29 cellular contexts compared by ENCODE assay signal in genomic region chr12:57057037-57057436, GRCh38. TPM values are rescaled to one million over a fixed set of nuclear protein-coding genes. Genes with fewer than 3 reads are reported as not detected.
A peak's percentile ranks its signal among the peaks of the same experiment; 100 is the strongest.
DNase-seq lines count a peak whose midpoint lies in the region; ATAC-seq and TF ChIP-seq lines count a peak whose summit lies in the region.
"Had no signal": no experiment of that assay in that cellular context is flagged by ENCODE, and none has a peak within 500 bp of the region (broad histone marks: within the 10 kb centered on the region; RNA-seq: fewer than 3 reads in every experiment).

No MANE protein-coding gene starts in this region.

- TF ChIP-seq POLR2A in Peyer's patch (IDR thresholded peaks at IDR 0.05): no peak
- no peak for TF ChIP-seq POLR2A in adrenal gland (IDR thresholded peaks at IDR 0.05)

- H3K4me1 ChIP-seq in Peyer's patch (peaks cover 0 to 31% (median 3%) of the 10 kb centered on the region in 4 donors), adrenal gland (replicated peaks in 1 of 2) (no peaks in the 10 kb centered on the region), mucosa of rectum (ENCODE audit: control insufficient read depth in 2 of 2, insufficient read depth in 2 of 2, low read length in 2 of 2) (no peaks in the 10 kb centered on the region), thoracic aorta (ENCODE audit: control insufficient read depth in 1 of 2, low read depth in 2 of 2) (peaks cover 0 to 6% of the 10 kb centered on the region in 2 donors)

- intact Hi-C loops in adrenal gland (cut with DNase I): loop anchor here in 1 of 2 donors (5.0 kb wide), 1 partner anchor 45 kb away; no protein-coding TSS in a partner anchor

- H3K4me3 ChIP-seq in Peyer's patch (peak overlapping the region in 1 of 4 donors; percentile 3), adrenal gland (no peak overlapping the region), mucosa of rectum (ENCODE audit: low read length in 2 of 2) (no peak overlapping the region), thoracic aorta (peak overlapping the region; percentile 41)
- H3K4me3 ChIP-seq: GM23338, ovary had no signal

- H3K27ac ChIP-seq in Peyer's patch (peak overlapping the region in 3 of 4 donors; percentile 55 to 68 (median 61)), adrenal gland (peak overlapping the region in 4 of 5 donors; percentile 24 to 75 (median 67)), mucosa of rectum (ENCODE audit: low read depth in 2 of 2, low read length in 2 of 2) (peak overlapping the region; percentile 7 to 34), thoracic aorta (peak overlapping the region in 1 of 2 donors; percentile 39)
- H3K27ac ChIP-seq: C4-2B, HL-60, ovary had no signal

- DNase-seq in Peyer's patch (peak in 1 of 3 donors; percentile 83), adrenal gland (peak in 1 of 7 donors; percentile 65), thoracic aorta (ENCODE audit: low spot score) (no peak), epidermal melanocyte (ENCODE audit: insufficient read length, low spot score) (no peak)
- DNase-seq in activated CD8-positive, alpha-beta memory T cell treated with anti-CD3 and anti-CD28 coated beads, Interleukin-2, amount 50 U/mL, for 48 hours: no peak
- DNase-seq: activated CD4-positive, alpha-beta memory T cell treated with anti-CD3 and anti-CD28 coated beads, Interleukin-2, amount 10 ng/mL, durations not matched to agents 7 days and 5 days; activated CD4-positive, CD25-positive, alpha-beta regulatory T cell; activated T-cell treated with anti-CD3 and anti-CD28 coated beads, Interleukin-2, amount 50 U/mL, for 1 hour; effector memory CD8-positive, alpha-beta T cell; glutamatergic neuron; kidney glomerular epithelial cell; mammary epithelial cell; natural killer cell; NCI-H1048; NCI-H187 treated with DMSO at 0.1 percent for 48 hours; NCI-H526 treated with DMSO at 0.1 percent for 48 hours; ovary; T-helper 9 cell; trophoblast cell had no signal

- 35 to 68% (median 61%) methylated on average over 3 of the region's 3 CpGs for WGBS in adrenal gland, 4 donors

- ATAC-seq in thoracic aorta (ENCODE audit: insufficient number of reproducible peaks, low FRiP score, low read depth): no peak
- no peak for ATAC-seq in GM21529 (IDR thresholded peaks at IDR 0.05; ENCODE audit: unreplicated experiment)
- ATAC-seq: activated naive CD4-positive, alpha-beta T cell treated with anti-CD3 and anti-CD28 coated beads, Interleukin-2, amount 50 U/mL, for 72 hours; effector memory CD8-positive, alpha-beta T cell; GM23338; HepG2; natural killer cell; sciatic nerve; SK-N-SH treated with all-trans-retinoic acid at 6 μM for 48 hours had no signal

- H3K9ac ChIP-seq in mucosa of rectum (ENCODE audit: low read depth in 1 of 2, low read length in 2 of 2): no peak overlapping the region

- no peaks in the 10 kb centered on the region for H3K36me3 ChIP-seq in Peyer's patch
- peaks cover 0 to 15% of the 10 kb centered on the region in 2 donors for H3K36me3 ChIP-seq in adrenal gland (replicated peaks in 1 of 2)
- H3K36me3 ChIP-seq in mucosa of rectum (ENCODE audit: control insufficient read depth in 2 of 2, insufficient read depth in 2 of 2, low read length in 2 of 2): peaks cover 10 to 29% of the 10 kb centered on the region in 2 donors
- H3K36me3 ChIP-seq in thoracic aorta: peaks cover 10% of the 10 kb centered on the region
- H3K36me3 ChIP-seq: ovary had no signal

- TF ChIP-seq CTCF in Peyer's patch (IDR thresholded peaks at IDR 0.05): no peak
- TF ChIP-seq CTCF in adrenal gland (IDR thresholded peaks at IDR 0.05): no peak
- TF ChIP-seq CTCF in thoracic aorta (IDR thresholded peaks at IDR 0.05): no peak

- H3K27me3 ChIP-seq in Peyer's patch (no peaks in the 10 kb centered on the region), adrenal gland (no peaks in the 10 kb centered on the region), mucosa of rectum (ENCODE audit: control insufficient read depth in 2 of 2, insufficient read depth in 2 of 2, low read length in 2 of 2) (no peaks in the 10 kb centered on the region), thoracic aorta (replicated peaks; ENCODE audit: insufficient read depth) (no peaks in the 10 kb centered on the region)
- H3K27me3 ChIP-seq: ovary had no signal

- H3K9me3 ChIP-seq in Peyer's patch (no peaks in the 10 kb centered on the region), adrenal gland (replicated peaks in 1 of 3) (no peaks in the 10 kb centered on the region), mucosa of rectum (ENCODE audit: control insufficient read depth in 2 of 2, low read length in 2 of 2) (no peaks in the 10 kb centered on the region), thoracic aorta (no peaks in the 10 kb centered on the region)
- H3K9me3 ChIP-seq: ovary had no signal

RNA-seq across cellular contexts. Expression of gene MYO1A, which starts 7.1 kb away (rescaled TPM):
- 1,000 to 10,000 TPM in 1 of 4 donors, 100 to 1,000 TPM in 2, 10 to 100 TPM in 1; 94.1 to 1,001 (median 802) TPM for total RNA-seq in Peyer's patch
- 1 to 10 TPM in 3 of 8 donors, under 1 TPM in 4, not detected in 1; under 0.01 to 1.6 (median 0.53) TPM for total RNA-seq in adrenal gland
- under 1 TPM; 0.46 to 0.88 (median 0.64) TPM for polyA plus RNA-seq in adrenal gland
- 1 to 10 TPM; 1.7 to 2.2 TPM for total RNA-seq in thoracic aorta
- total RNA-seq: GM23338, mammary epithelial cell had no signal
- polyA plus RNA-seq: AG04450, GM23338 had no signal

RNA-seq across cellular contexts. Expression of gene NEMP1, which starts 21.6 kb away (rescaled TPM):
- total RNA-seq in Peyer's patch: 10 to 100 TPM in 1 of 4 donors, 1 to 10 TPM in 3; 4.6 to 11.6 (median 5.7) TPM
- 10 to 100 TPM in 3 of 8 donors, 1 to 10 TPM in 5; 5.8 to 16.4 (median 8.8) TPM for total RNA-seq in adrenal gland
- polyA plus RNA-seq in adrenal gland: 1 to 10 TPM; 2.7 to 5.7 (median 3.1) TPM
- total RNA-seq in thoracic aorta: 1 to 10 TPM; 6.6 to 6.9 TPM

RNA-seq across cellular contexts. Expression of gene NAB2, which starts 31.9 kb away (rescaled TPM):
- total RNA-seq in Peyer's patch (10 to 100 TPM in 2 of 4 donors, 1 to 10 TPM in 2; 7.4 to 17.0 (median 10.3) TPM), adrenal gland (10 to 100 TPM; 16.8 to 36.0 (median 18.7) TPM), thoracic aorta (10 to 100 TPM; 30.5 to 39.3 TPM)
- 10 to 100 TPM in 2 of 3 donors, 1 to 10 TPM in 1; 9.4 to 64.6 (median 56.9) TPM for polyA plus RNA-seq in adrenal gland

RNA-seq across cellular contexts. Expression of gene TAC3, which starts 40.7 kb away (rescaled TPM):
- 10 to 100 TPM in 1 of 4 donors, 1 to 10 TPM in 2, not detected in 1; 9.6 to 13.8 (median 9.9) TPM for total RNA-seq in Peyer's patch
- under 1 TPM in 1 of 8 donors, not detected in 7; 0.46 TPM for total RNA-seq in adrenal gland
- 1 to 10 TPM in 1 of 3 donors, not detected in 2; 1.1 TPM for polyA plus RNA-seq in adrenal gland
- total RNA-seq in thoracic aorta: not detected
- total RNA-seq: activated CD4-positive, alpha-beta memory T cell treated with anti-CD3 and anti-CD28 coated beads, Interleukin-2, amount 10 ng/mL, durations not matched to agents 7 days and 5 days; mammary epithelial cell; natural killer cell; ovary; sciatic nerve had no signal
- polyA plus RNA-seq: mammary epithelial cell had no signal

RNA-seq across cellular contexts. Expression of gene ZBTB39, which starts 50.7 kb away (rescaled TPM):
- 1 to 10 TPM; 3.2 to 9.1 (median 5.5) TPM for total RNA-seq in Peyer's patch
- total RNA-seq in adrenal gland: 1 to 10 TPM; 3.2 to 6.0 (median 4.1) TPM
- polyA plus RNA-seq in adrenal gland: 1 to 10 TPM; 1.4 to 2.7 (median 1.5) TPM
- total RNA-seq in thoracic aorta: 1 to 10 TPM; 3.1 to 8.3 TPM

Comparison
In these comparisons a context has a peak if more than half of its experiments do, and no peak if none do; other contexts are left out.
1. RNA of gene MYO1A, which starts 7.1 kb away (total RNA-seq): 94.1 to 1,001 TPM in Peyer's patch; 1.7 to 2.2 TPM in thoracic aorta and under 0.01 to 1.6 TPM in adrenal gland; every median in the first group is over 10 times any median in the second.